20 cellular contexts compared by ENCODE assay signal in genomic region chr12:113109872-113110623, GRCh38. TPM values are rescaled to one million over a fixed set of nuclear protein-coding genes. Genes with fewer than 3 reads are reported as not detected.
"Had no signal": no experiment of that assay in that cellular context is flagged by ENCODE, and none has a peak within 500 bp of the region (broad histone marks: within the 10 kb centered on the region; RNA-seq: fewer than 3 reads in every experiment).

No MANE protein-coding gene starts in this region.

- DNase-seq: activated CD8-positive, alpha-beta memory T cell treated with anti-CD3 and anti-CD28 coated beads for 24 hours; activated T-cell treated with anti-CD3 and anti-CD28 coated beads for 4 hours; brain microvascular endothelial cell; esophagus squamous epithelium; foreskin fibroblast; glutamatergic neuron; mucosa of descending colon; pancreas; stimulated activated CD4-positive, alpha-beta T cell treated with anti-CD3 and anti-CD28 coated beads, Interleukin-4, amount 100 ng/mL, for 1 hour; stimulated activated naive CD8-positive, alpha-beta T cell treated with anti-CD3 and anti-CD28 coated beads, Interleukin-15, amount 100 ng/mL, for 72 hours; SW 1271; T-helper 9 cell; testis had no signal

- ATAC-seq: left lobe of liver; mucosa of descending colon; pancreas; stimulated activated naive CD8-positive, alpha-beta T cell treated with anti-CD3 and anti-CD28 coated beads, Interleukin-15, amount 100 ng/mL, for 72 hours had no signal

- H3K27me3 Mint-ChIP-seq: activated naive CD8-positive, alpha-beta T cell; stimulated activated naive CD8-positive, alpha-beta T cell treated with anti-CD3 and anti-CD28 coated beads, Interleukin-15, amount 100 ng/mL, for 72 hours had no signal

- H3K27me3 ChIP-seq: pancreas, testis had no signal

- H3K9me3 Mint-ChIP-seq: activated T-helper 2 cell treated with anti-CD3 and anti-CD28 coated beads, Interferon-gamma antibody, Interleukin-2, Interleukin-4, amounts not matched to agents 10 μg/mL and 5 μg/mL and 100 μg/mL, durations not matched to agents 14 hours and 24 hours and 36 hours; stimulated activated naive CD8-positive, alpha-beta T cell treated with anti-CD3 and anti-CD28 coated beads, Interleukin-15, amount 100 ng/mL, for 72 hours had no signal

- H3K27ac ChIP-seq: brain microvascular endothelial cell, esophagus squamous epithelium, pancreas, testis had no signal

- H3K4me1 ChIP-seq: esophagus squamous epithelium, pancreas, testis had no signal

- FAIRE-seq: pancreas had no signal

- H3K4me3 Mint-ChIP-seq: activated naive CD8-positive, alpha-beta T cell; stimulated activated naive CD8-positive, alpha-beta T cell treated with anti-CD3 and anti-CD28 coated beads, Interleukin-15, amount 100 ng/mL, for 72 hours had no signal

- H3K36me3 ChIP-seq: brain microvascular endothelial cell, pancreas had no signal

- H3K4me3 ChIP-seq: esophagus squamous epithelium, mucosa of descending colon, pancreas, testis had no signal

- H3K36me3 Mint-ChIP-seq: activated naive CD8-positive, alpha-beta T cell had no signal

- H3K27ac Mint-ChIP-seq: activated naive CD8-positive, alpha-beta T cell; activated T-helper 2 cell treated with anti-CD3 and anti-CD28 coated beads, Interferon-gamma antibody, Interleukin-2, Interleukin-4, amounts not matched to agents 10 μg/mL and 5 μg/mL and 100 μg/mL, durations not matched to agents 14 hours and 24 hours and 36 hours had no signal

- H3K9me3 ChIP-seq: esophagus squamous epithelium, mucosa of descending colon, pancreas, testis had no signal

RNA-seq across cellular contexts. Expression of gene RASAL1, which starts 25.5 kb away (rescaled TPM):
- total RNA-seq: chondrocyte, dermis microvascular lymphatic vessel endothelial cell had no signal

RNA-seq across cellular contexts. Expression of gene CFAP73, which starts 39.5 kb away (rescaled TPM):
- total RNA-seq: activated T-helper 2 cell treated with anti-CD3 and anti-CD28 coated beads, Interferon-gamma antibody, Interleukin-2, Interleukin-4, amounts not matched to agents 10 μg/mL and 5 μg/mL and 100 μg/mL, durations not matched to agents 14 hours and 24 hours and 36 hours; chondrocyte; dermis microvascular lymphatic vessel endothelial cell; left lobe of liver; ureter had no signal
- polyA plus RNA-seq: neural cell had no signal

RNA-seq across cellular contexts. Expression of gene DTX1, which starts 53.5 kb away (rescaled TPM):
- total RNA-seq: chondrocyte had no signal
